In genomic region chr1:155135416-155136197, GRCh38 we compare ENCODE assay signal across 8 cellular contexts.
A peak's percentile ranks its signal among the peaks of the same experiment; 100 is the strongest.
DNase-seq lines count a peak whose midpoint lies in the region; ATAC-seq lines count a peak whose summit lies in the region.

A gene with protein sequence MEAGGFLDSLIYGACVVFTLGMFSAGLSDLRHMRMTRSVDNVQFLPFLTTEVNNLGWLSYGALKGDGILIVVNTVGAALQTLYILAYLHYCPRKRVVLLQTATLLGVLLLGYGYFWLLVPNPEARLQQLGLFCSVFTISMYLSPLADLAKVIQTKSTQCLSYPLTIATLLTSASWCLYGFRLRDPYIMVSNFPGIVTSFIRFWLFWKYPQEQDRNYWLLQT (plus strand): TSS chr1:155135852. CDS start chr1:155135912, 60 bp downstream.

- ATAC-seq in HG03442 (IDR thresholded peaks at IDR 0.05; ENCODE audit: unreplicated experiment) = peak; percentile 67

- DNase-seq in AML-193 (lab: John Stamatoyannopoulos, UW) (peak; percentile 81), GM19238 (ENCODE audit: insufficient read length, low spot score) (peak; percentile 94), NCI-H510A treated with DMSO at 0.1 percent for 48 hours (lab: John Stamatoyannopoulos, UW) (peak; percentile 91), cerebellar nuclear complex (lab: John Stamatoyannopoulos, UW) (peak; percentile 43 to 75), kidney glomerular epithelial cell (lab: John Stamatoyannopoulos, UW) (peak; percentile 82)
- peak; percentile 85 for DNase-seq in activated CD4-positive, alpha-beta T cell treated with anti-CD3 and anti-CD28 coated beads for 1 hour
- peak; percentile 90 to 93 for DNase-seq in stimulated activated CD4-positive, alpha-beta T cell treated with anti-CD3 and anti-CD28 coated beads, Interleukin-15, amount 100 ng/mL, for 48 hours (ENCODE audit: low read depth in 2 of 2)

Comparison
In these comparisons a context has a peak if more than half of its experiments do, and no peak if none do; other contexts are left out.
1. Peak in every context shown above with its lines: DNase-seq and ATAC-seq.